In the genomic region with DNA sequence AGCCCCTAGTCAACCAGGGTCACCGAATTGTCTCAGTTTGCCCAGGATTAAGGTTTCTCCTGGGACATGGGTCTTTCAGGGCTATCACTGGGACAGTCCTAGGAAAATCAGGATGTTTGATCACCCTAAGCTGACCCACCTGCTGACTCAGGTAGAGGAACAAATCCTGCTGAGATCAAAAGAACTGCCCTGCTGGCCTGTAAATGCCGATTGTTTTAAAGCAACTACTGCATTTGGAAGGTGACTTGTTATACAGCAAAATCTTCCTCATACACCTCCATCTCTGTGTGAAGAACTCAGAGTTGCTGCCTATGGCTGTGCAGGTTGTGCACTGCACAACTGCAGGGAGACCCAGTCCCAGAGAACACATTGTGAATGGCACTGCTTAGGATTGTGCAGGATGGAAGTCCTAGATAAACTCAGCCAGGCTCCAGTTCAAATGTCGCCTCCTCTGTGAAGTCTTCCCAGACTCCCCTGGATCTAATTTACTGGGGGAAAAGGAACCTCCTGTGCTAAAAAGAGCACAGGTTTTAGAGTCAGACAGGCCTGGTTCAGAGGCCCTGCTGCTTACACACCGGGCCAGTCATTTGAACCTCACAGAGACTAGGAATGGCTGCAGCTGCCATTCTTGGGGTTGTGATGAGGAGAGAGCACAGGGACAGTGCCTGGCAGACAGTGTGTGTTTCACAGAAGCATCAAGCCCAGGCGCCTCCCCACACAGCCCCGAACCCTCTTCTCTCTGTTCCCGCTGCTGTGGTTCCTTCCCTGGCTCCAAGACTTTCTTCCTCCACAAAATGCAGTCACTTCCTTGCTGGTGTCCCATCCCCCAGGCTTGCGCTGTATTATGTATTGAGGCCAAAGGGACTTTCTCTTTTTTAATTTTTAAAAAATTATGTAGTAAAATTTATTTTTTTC, we compare ENCODE assay signal across 1 cellular context.
TF ChIP-seq lines count a peak whose summit lies in the region.

No MANE protein-coding gene starts in this region.

TF ChIP-seq in WTC11, 78 proteins besides CTCF, POLR2A, EP300 and RAD21 (continued from another document):
- TF ChIP-seq, protein P1, sequence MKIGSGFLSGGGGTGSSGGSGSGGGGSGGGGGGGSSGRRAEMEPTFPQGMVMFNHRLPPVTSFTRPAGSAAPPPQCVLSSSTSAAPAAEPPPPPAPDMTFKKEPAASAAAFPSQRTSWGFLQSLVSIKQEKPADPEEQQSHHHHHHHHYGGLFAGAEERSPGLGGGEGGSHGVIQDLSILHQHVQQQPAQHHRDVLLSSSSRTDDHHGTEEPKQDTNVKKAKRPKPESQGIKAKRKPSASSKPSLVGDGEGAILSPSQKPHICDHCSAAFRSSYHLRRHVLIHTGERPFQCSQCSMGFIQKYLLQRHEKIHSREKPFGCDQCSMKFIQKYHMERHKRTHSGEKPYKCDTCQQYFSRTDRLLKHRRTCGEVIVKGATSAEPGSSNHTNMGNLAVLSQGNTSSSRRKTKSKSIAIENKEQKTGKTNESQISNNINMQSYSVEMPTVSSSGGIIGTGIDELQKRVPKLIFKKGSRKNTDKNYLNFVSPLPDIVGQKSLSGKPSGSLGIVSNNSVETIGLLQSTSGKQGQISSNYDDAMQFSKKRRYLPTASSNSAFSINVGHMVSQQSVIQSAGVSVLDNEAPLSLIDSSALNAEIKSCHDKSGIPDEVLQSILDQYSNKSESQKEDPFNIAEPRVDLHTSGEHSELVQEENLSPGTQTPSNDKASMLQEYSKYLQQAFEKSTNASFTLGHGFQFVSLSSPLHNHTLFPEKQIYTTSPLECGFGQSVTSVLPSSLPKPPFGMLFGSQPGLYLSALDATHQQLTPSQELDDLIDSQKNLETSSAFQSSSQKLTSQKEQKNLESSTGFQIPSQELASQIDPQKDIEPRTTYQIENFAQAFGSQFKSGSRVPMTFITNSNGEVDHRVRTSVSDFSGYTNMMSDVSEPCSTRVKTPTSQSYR (CRISPR knock-in tag; IDR thresholded peaks at IDR 0.05), result no peak
- TF ChIP-seq TEAD4 (CRISPR knock-in tag; IDR thresholded peaks at IDR 0.05) (no peak), ZNF263 (CRISPR knock-in tag; IDR thresholded peaks at IDR 0.05; ENCODE audit: low read depth) (no peak), ETV6 (CRISPR knock-in tag; IDR thresholded peaks at IDR 0.05) (no peak)
- TF ChIP-seq, protein P2, sequence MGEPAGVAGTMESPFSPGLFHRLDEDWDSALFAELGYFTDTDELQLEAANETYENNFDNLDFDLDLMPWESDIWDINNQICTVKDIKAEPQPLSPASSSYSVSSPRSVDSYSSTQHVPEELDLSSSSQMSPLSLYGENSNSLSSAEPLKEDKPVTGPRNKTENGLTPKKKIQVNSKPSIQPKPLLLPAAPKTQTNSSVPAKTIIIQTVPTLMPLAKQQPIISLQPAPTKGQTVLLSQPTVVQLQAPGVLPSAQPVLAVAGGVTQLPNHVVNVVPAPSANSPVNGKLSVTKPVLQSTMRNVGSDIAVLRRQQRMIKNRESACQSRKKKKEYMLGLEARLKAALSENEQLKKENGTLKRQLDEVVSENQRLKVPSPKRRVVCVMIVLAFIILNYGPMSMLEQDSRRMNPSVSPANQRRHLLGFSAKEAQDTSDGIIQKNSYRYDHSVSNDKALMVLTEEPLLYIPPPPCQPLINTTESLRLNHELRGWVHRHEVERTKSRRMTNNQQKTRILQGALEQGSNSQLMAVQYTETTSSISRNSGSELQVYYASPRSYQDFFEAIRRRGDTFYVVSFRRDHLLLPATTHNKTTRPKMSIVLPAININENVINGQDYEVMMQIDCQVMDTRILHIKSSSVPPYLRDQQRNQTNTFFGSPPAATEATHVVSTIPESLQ (CRISPR knock-in tag; IDR thresholded peaks at IDR 0.05), result no peak
- TF ChIP-seq, protein P3, sequence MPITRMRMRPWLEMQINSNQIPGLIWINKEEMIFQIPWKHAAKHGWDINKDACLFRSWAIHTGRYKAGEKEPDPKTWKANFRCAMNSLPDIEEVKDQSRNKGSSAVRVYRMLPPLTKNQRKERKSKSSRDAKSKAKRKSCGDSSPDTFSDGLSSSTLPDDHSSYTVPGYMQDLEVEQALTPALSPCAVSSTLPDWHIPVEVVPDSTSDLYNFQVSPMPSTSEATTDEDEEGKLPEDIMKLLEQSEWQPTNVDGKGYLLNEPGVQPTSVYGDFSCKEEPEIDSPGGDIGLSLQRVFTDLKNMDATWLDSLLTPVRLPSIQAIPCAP (CRISPR knock-in tag; IDR thresholded peaks at IDR 0.05), result no peak
TF ChIP-seq in WTC11: peak in this region for 0.
